Comparison of ENCODE assay signal across 8 cellular contexts in the genomic region with DNA sequence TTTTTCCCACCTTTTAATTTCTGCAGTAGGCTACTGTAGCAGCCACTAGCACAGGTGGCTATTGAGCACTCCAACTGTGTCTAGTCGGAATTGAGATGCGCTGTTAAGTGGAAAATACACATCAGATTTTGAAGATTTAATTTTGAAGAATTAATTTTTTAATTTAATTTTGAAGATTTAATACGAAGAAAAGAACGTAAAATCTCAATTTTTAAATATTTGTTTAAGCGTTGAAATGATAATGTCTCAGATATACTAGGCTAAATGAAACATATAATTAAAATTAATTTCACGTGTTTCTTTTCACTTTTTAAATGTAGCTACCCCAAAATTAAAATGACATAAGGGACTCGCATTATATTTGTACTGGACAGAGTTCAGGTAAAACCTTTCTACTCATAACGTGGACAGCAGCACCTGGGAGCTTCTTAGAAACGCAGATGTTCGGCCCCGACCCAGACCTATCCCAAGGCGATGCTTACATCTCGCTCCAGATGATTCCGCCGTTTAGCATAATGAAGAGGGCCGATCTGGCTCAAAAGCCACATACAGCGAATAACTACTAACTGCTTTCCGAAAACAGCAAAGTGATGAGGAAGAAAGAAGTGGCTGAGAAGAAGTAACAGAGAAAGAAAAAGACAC. TPM values are rescaled to one million over a fixed set of nuclear protein-coding genes. Genes with fewer than 3 reads are reported as not detected.
DNase-seq lines count a peak whose midpoint lies in the region; ATAC-seq and TF ChIP-seq lines count a peak whose summit lies in the region.

No MANE protein-coding gene starts in this region.

- peak overlapping the region; percentile 61 for H3K23ac ChIP-seq in IMR-90 (ENCODE audit: low read depth, low read length)

- ATAC-seq in IMR-90 (ENCODE audit: low read depth) (no peak), HG03342 (IDR thresholded peaks at IDR 0.05; ENCODE audit: unreplicated experiment) (no peak), GM19467 (IDR thresholded peaks at IDR 0.05; ENCODE audit: unreplicated experiment) (no peak)
- no peak for ATAC-seq in activated naive CD8-positive, alpha-beta T cell treated with anti-CD3 and anti-CD28 coated beads, Interleukin-2, amount 50 U/mL, for 24 hours
- ATAC-seq in stimulated activated naive CD8-positive, alpha-beta T cell treated with anti-CD3 and anti-CD28 coated beads, Interleukin-15, Interleukin-2, amounts not matched to agents 100 U/mL and 50 U/mL, for 24 hours, result no peak

- H3K4me1 Mint-ChIP-seq in activated naive CD8-positive, alpha-beta T cell treated with anti-CD3 and anti-CD28 coated beads, Interleukin-2, amount 50 U/mL, for 24 hours, result peaks cover 22% of the 10 kb centered on the region

- no peaks in the 10 kb centered on the region; the same call in 1 of the 2 replicates for H4K20me1 ChIP-seq in IMR-90 (ENCODE audit: insufficient read depth, low read length)

- TF ChIP-seq CTCF in IMR-90 (conservative IDR thresholded peaks at IDR 0.05; ENCODE audit: low read depth, low read length), result no peak

- H2BK120ac ChIP-seq in IMR-90 (ENCODE audit: low read depth, low read length), result no peak overlapping the region

- peak overlapping the region; percentile 87 for H3K14ac ChIP-seq in IMR-90 (replicated peaks; ENCODE audit: low read depth, low read length)

- no peaks in the 10 kb centered on the region for H3K9me3 ChIP-seq in IMR-90 (ENCODE audit: control insufficient read depth, insufficient read depth, low read length)

- peak overlapping the region; percentile 71; the same call in 1 of the 2 replicates for H4K5ac ChIP-seq in IMR-90 (ENCODE audit: low read depth, low read length)

- H3K4me3 Mint-ChIP-seq in activated naive CD8-positive, alpha-beta T cell treated with anti-CD3 and anti-CD28 coated beads, Interleukin-2, amount 50 U/mL, for 24 hours, result peak overlapping the region; percentile 87

- H3K27ac ChIP-seq in IMR-90 (ENCODE audit: insufficient read depth, low read length), result peak overlapping the region; percentile 60

- H3K4me2 ChIP-seq in IMR-90 (ENCODE audit: low read depth, low read length), result peak overlapping the region; percentile 94

- H3K36me3 ChIP-seq in IMR-90 (ENCODE audit: control insufficient read depth, insufficient read depth, low read length), result no peaks in the 10 kb centered on the region

- no peaks in the 10 kb centered on the region; the same call in 1 of the 2 replicates for H3K9me1 ChIP-seq in IMR-90 (ENCODE audit: insufficient read depth, low read length)

- no peak overlapping the region for H2BK15ac ChIP-seq in IMR-90 (ENCODE audit: low read depth, low read length)

- H2AK5ac ChIP-seq in IMR-90 (ENCODE audit: low read depth, low read length), result peak overlapping the region; percentile 8; the same call in 1 of the 2 replicates

- H2BK20ac ChIP-seq in IMR-90 (ENCODE audit: low read depth, low read length), result no peak overlapping the region

- in situ Hi-C loops in IMR-90 (cut with MboI; ENCODE audit: low sequenced_read_pairs), result loop anchor here (10.0 kb wide), 1 partner anchor 244 kb away; no protein-coding TSS in a partner anchor

- TF ChIP-seq POLR2A in IMR-90 (IDR thresholded peaks at IDR 0.05; ENCODE audit: low read depth, low read length), result no peak; the same call in 1 of the 2 replicates

- H2BK5ac ChIP-seq in IMR-90 (ENCODE audit: low read depth, low read length, poor library complexity, severe bottlenecking), result peak overlapping the region; percentile 81

- H3K27me3 Mint-ChIP-seq in activated naive CD8-positive, alpha-beta T cell treated with anti-CD3 and anti-CD28 coated beads, Interleukin-2, amount 50 U/mL, for 24 hours, result peaks cover 23% of the 10 kb centered on the region

- TF ChIP-seq RAD21 in IMR-90 (IDR thresholded peaks at IDR 0.05; ENCODE audit: low read length), result no peak

- CTCF ChIA-PET in IMR-90 (lab: Yijun Ruan, JAX), result interaction anchor here (0.7 kb wide), 1 partner anchor 23 kb away, joined by 3 read pairs; no protein-coding TSS in a partner anchor

- intact Hi-C loops in IMR-90 (cut with micrococcal nuclease), result loop anchor here (5.0 kb wide), 1 partner anchor 186 kb away; no protein-coding TSS in a partner anchor

- H4K8ac ChIP-seq in IMR-90 (ENCODE audit: low read depth in 2 of 2, low read length in 2 of 2), result peak overlapping the region; percentile 46 to 92; a peak in 3 of 4 replicates

- H3K36me3 Mint-ChIP-seq in activated naive CD8-positive, alpha-beta T cell treated with anti-CD3 and anti-CD28 coated beads, Interleukin-2, amount 50 U/mL, for 24 hours (ENCODE audit: low read depth), result peaks cover 7% of the 10 kb centered on the region

- H3K27me3 ChIP-seq in IMR-90 (ENCODE audit: control insufficient read depth, insufficient read depth, low read length), result no peaks in the 10 kb centered on the region

- peaks cover 4% of the 10 kb centered on the region; the same call in 1 of the 2 replicates for H3K4me1 ChIP-seq in IMR-90 (ENCODE audit: control insufficient read depth, insufficient read depth, low read length)

- POLR2A ChIA-PET in IMR-90 (lab: Charles Lee; ENCODE audit: unreplicated experiment), result no interaction called here

- WGBS in IMR-90 (ENCODE audit: extremely low coverage in 2 of 2, insufficient read length in 1 of 2), 2 experiments, result 100% methylated on average over 3 of the region's 18 CpGs; no CpG with 5 or more reads in 1 of the 2 experiments

- peak overlapping the region; percentile 93 for H3K27ac Mint-ChIP-seq in activated naive CD8-positive, alpha-beta T cell treated with anti-CD3 and anti-CD28 coated beads, Interleukin-2, amount 50 U/mL, for 24 hours

- peak overlapping the region; percentile 96 for H2AFZ ChIP-seq in IMR-90 (replicated peaks; ENCODE audit: low read length, poor library complexity)

- peak overlapping the region; percentile 57 for H2AK9ac ChIP-seq in IMR-90 (replicated peaks; ENCODE audit: low read depth, low read length, poor library complexity)

- no peaks in the 10 kb centered on the region for H3K9me3 Mint-ChIP-seq in activated naive CD8-positive, alpha-beta T cell treated with anti-CD3 and anti-CD28 coated beads, Interleukin-2, amount 50 U/mL, for 24 hours

- H3K18ac ChIP-seq in IMR-90 (ENCODE audit: low read depth, low read length), result no peak overlapping the region

- peak overlapping the region; percentile 82 for H3K4me3 ChIP-seq in IMR-90 (ENCODE audit: insufficient read depth, low read depth, low read length)

- peak overlapping the region; percentile 68; the same call in 1 of the 2 replicates for H3K4ac ChIP-seq in IMR-90 (ENCODE audit: low read depth, low read length)

- H3K9ac ChIP-seq in IMR-90 (ENCODE audit: low read depth, low read length), result peak overlapping the region; percentile 93

- H4K91ac ChIP-seq in IMR-90 (ENCODE audit: insufficient read depth, low read depth, low read length), result peak overlapping the region; percentile 60; the same call in 1 of the 2 replicates

- H3K56ac ChIP-seq in IMR-90 (ENCODE audit: extremely low read depth, insufficient read depth, low read length), result peak overlapping the region; percentile 89

- DNase-seq in COLO668 (lab: John Stamatoyannopoulos, UW; ENCODE audit: unreplicated experiment) (peak; percentile 19), IMR-90 (peak; percentile 22), iPS-NIHi7 (ENCODE audit: extremely low spot score) (peak; percentile 14), activated gamma-delta T cell (lab: John Stamatoyannopoulos, UW) (no peak)
- DNase-seq in activated naive CD8-positive, alpha-beta T cell treated with anti-CD3 and anti-CD28 coated beads, Interleukin-2, amount 50 U/mL, for 24 hours, result no peak
- DNase-seq in stimulated activated naive CD8-positive, alpha-beta T cell treated with anti-CD3 and anti-CD28 coated beads, Interleukin-15, Interleukin-2, amounts not matched to agents 100 U/mL and 50 U/mL, for 24 hours, result peak; percentile 8

- dilution Hi-C loops in IMR-90 (cut with HindIII; ENCODE audit: low sequenced_read_pairs, unreplicated experiment), result no loop called here

- no TSS peak for BruUV-seq in IMR-90 (replicated peaks; lab: Mats Ljungman, UMichigan)

- peaks cover 19 to 61% of the 10 kb centered on the region in 2 experiments for H3K79me1 ChIP-seq in IMR-90 (ENCODE audit: low read depth in 1 of 2, low read length in 2 of 2)

TF ChIP-seq in IMR-90, 13 proteins besides CTCF, POLR2A, EP300 and RAD21 (continues in another document):
- no peak for TF ChIP-seq MAFK (IDR thresholded peaks at IDR 0.05; ENCODE audit: low read depth, low read length)
- no peak for TF ChIP-seq RFX5 (IDR thresholded peaks at IDR 0.05; ENCODE audit: low read depth, low read length)
- no peak for TF ChIP-seq SMC3 (IDR thresholded peaks at IDR 0.05; ENCODE audit: low read depth, low read length)
- no peak for TF ChIP-seq MAZ (IDR thresholded peaks at IDR 0.05; ENCODE audit: borderline replicate concordance, low read depth, low read length)
- TF ChIP-seq, protein P1, sequence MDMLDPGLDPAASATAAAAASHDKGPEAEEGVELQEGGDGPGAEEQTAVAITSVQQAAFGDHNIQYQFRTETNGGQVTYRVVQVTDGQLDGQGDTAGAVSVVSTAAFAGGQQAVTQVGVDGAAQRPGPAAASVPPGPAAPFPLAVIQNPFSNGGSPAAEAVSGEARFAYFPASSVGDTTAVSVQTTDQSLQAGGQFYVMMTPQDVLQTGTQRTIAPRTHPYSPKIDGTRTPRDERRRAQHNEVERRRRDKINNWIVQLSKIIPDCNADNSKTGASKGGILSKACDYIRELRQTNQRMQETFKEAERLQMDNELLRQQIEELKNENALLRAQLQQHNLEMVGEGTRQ (IDR thresholded peaks at IDR 0.05; ENCODE audit: low read depth, low read length), result no peak
- TF ChIP-seq CHD1 (IDR thresholded peaks at IDR 0.05; ENCODE audit: low read depth, low read length), result no peak
- TF ChIP-seq MXI1 (IDR thresholded peaks at IDR 0.05; ENCODE audit: borderline replicate concordance, low read depth, low read length), result no peak
- TF ChIP-seq FOS (IDR thresholded peaks at IDR 0.05; ENCODE audit: low read depth, low read length), result no peak
- TF ChIP-seq RCOR1 (IDR thresholded peaks at IDR 0.05; ENCODE audit: insufficient replicate concordance, low read length), result no peak

RNA-seq across cellular contexts. Expression of a gene that starts 0.7 kb away (rescaled TPM):
- 19.9 and 23.1 TPM in 2 replicates for total RNA-seq in IMR-90 (2012; rRNA removed)
- 23.7 and 28.5 TPM in 2 replicates for polyA plus RNA-seq in IMR-90 (2012; rRNA removed)
- 6.0 and 13.5 TPM in 2 replicates for polyA plus RNA-seq in IMR-90 (2012; cell fraction: cytosol; rRNA removed)
- polyA plus RNA-seq in IMR-90 (2012; cell fraction: nucleus; rRNA removed; ENCODE audit: low replicate concordance), result 4.7 and 68.1 TPM in 2 replicates

RNA-seq across cellular contexts. Expression of a gene that starts 1.5 kb away (rescaled TPM):
- total RNA-seq in IMR-90 (2012; rRNA removed), result 56.4 and 62.0 TPM in 2 replicates
- polyA plus RNA-seq in IMR-90 (2012; rRNA removed), result 40.3 and 45.4 TPM in 2 replicates
- polyA plus RNA-seq in IMR-90 (2012; cell fraction: cytosol; rRNA removed), result 25.6 and 29.6 TPM in 2 replicates
- 68.1 and 155 TPM in 2 replicates for polyA plus RNA-seq in IMR-90 (2012; cell fraction: nucleus; rRNA removed; ENCODE audit: low replicate concordance)

RNA-seq across cellular contexts. Expression of a gene that starts 52.3 kb away (rescaled TPM):
- 14.3 and 16.7 TPM in 2 replicates for total RNA-seq in IMR-90 (2012; rRNA removed)
- 16.6 and 17.2 TPM in 2 replicates for polyA plus RNA-seq in IMR-90 (2012; rRNA removed)
- 4.2 and 5.7 TPM in 2 replicates for polyA plus RNA-seq in IMR-90 (2012; cell fraction: cytosol; rRNA removed)
- 7.1 and 32.4 TPM in 2 replicates for polyA plus RNA-seq in IMR-90 (2012; cell fraction: nucleus; rRNA removed; ENCODE audit: low replicate concordance)

Comparison
In these comparisons a context has a peak if more than half of its experiments do, and no peak if none do; other contexts are left out.
1. DNase-seq: peak in COLO668 (single experiment), IMR-90 (single experiment), iPS-NIHi7 (single experiment) and stimulated activated naive CD8-positive, alpha-beta T cell treated with anti-CD3 and anti-CD28 coated beads, Interleukin-15, Interleukin-2, amounts not matched to agents 100 U/mL and 50 U/mL, for 24 hours (single experiment); none in activated naive CD8-positive, alpha-beta T cell treated with anti-CD3 and anti-CD28 coated beads, Interleukin-2, amount 50 U/mL, for 24 hours (single experiment) and activated gamma-delta T cell (single experiment).